9 cellular contexts compared by ENCODE assay signal in genomic region chr12:110581951-110582285, GRCh38. TPM values are rescaled to one million over a fixed set of nuclear protein-coding genes. Genes with fewer than 3 reads are reported as not detected.
A peak's percentile ranks its signal among the peaks of the same experiment; 100 is the strongest.
DNase-seq lines count a peak whose midpoint lies in the region; ATAC-seq, FAIRE-seq and TF ChIP-seq lines count a peak whose summit lies in the region.
"Had no signal": no experiment of that assay in that cellular context is flagged by ENCODE, and none has a peak within 500 bp of the region (broad histone marks: within the 10 kb centered on the region; RNA-seq: fewer than 3 reads in every experiment).

No MANE protein-coding gene starts in this region.

- H4K91ac ChIP-seq in IMR-90 (ENCODE audit: insufficient read depth, low read depth, low read length) (no peak overlapping the region), mesenchymal stem cell (ENCODE audit: low read length) (no peak overlapping the region)

- H3K36me3 ChIP-seq in IMR-90 (ENCODE audit: control insufficient read depth, insufficient read depth, low read length) (no peaks in the 10 kb centered on the region), bronchial epithelial cell (ENCODE audit: control insufficient read depth, insufficient read depth, low read length) (no peaks in the 10 kb centered on the region), mesenchymal stem cell (ENCODE audit: control insufficient read depth in 1 of 2, insufficient read depth in 2 of 2, low read depth in 1 of 2, low read length in 2 of 2) (no peaks in the 10 kb centered on the region)

- H2BK15ac ChIP-seq in IMR-90 (ENCODE audit: low read depth, low read length) (no peak overlapping the region), mesenchymal stem cell (ENCODE audit: low read depth, poor library complexity, severe bottlenecking) (no peak overlapping the region)

- no peak overlapping the region for H3K18ac ChIP-seq in IMR-90 (ENCODE audit: low read depth, low read length)
- H3K18ac ChIP-seq in mesenchymal stem cell (ENCODE audit: low read depth in 1 of 2, low read length in 2 of 2), result peak overlapping the region in 1 of 2 experiments; percentile 1

- TF ChIP-seq CTCF in AG04450 (IDR thresholded peaks at IDR 0.05; ENCODE audit: low read depth, low read length), result no peak
- no peak for TF ChIP-seq CTCF in IMR-90 (conservative IDR thresholded peaks at IDR 0.05; ENCODE audit: low read depth, low read length)
- no peak for TF ChIP-seq CTCF in bronchial epithelial cell (IDR thresholded peaks at IDR 0.05; ENCODE audit: insufficient read depth, low read length, severe bottlenecking)

- H3K14ac ChIP-seq in IMR-90 (replicated peaks; ENCODE audit: low read depth, low read length), result no peak overlapping the region
- no peak overlapping the region for H3K14ac ChIP-seq in mesenchymal stem cell (ENCODE audit: low read length in 2 of 2)

- H4K20me1 ChIP-seq in IMR-90 (ENCODE audit: insufficient read depth, low read length), result peaks cover 42% of the 10 kb centered on the region

- H3K4me2 ChIP-seq in IMR-90 (ENCODE audit: low read depth, low read length) (peak overlapping the region; percentile 95), mesenchymal stem cell (ENCODE audit: low read length, poor library complexity, severe bottlenecking) (peak overlapping the region; percentile 84)

- H2BK120ac ChIP-seq in IMR-90 (ENCODE audit: low read depth, low read length) (no peak overlapping the region), mesenchymal stem cell (ENCODE audit: low read depth, low read length) (no peak overlapping the region)

- peaks cover 12 to 49% of the 10 kb centered on the region in 2 experiments; a peak in 3 of 4 replicates for H3K79me1 ChIP-seq in IMR-90 (ENCODE audit: low read depth in 1 of 2, low read length in 2 of 2)
- H3K79me1 ChIP-seq in mesenchymal stem cell (replicated peaks; ENCODE audit: low read length, poor library complexity, severe bottlenecking), result peaks cover 5% of the 10 kb centered on the region

- H3K4me1 ChIP-seq in IMR-90 (ENCODE audit: control insufficient read depth, insufficient read depth, low read length) (peaks cover 15% of the 10 kb centered on the region), mesenchymal stem cell (ENCODE audit: control insufficient read depth, insufficient read depth, low read depth, low read length) (peaks cover 11% of the 10 kb centered on the region)

- WGBS in IMR-90 (ENCODE audit: extremely low coverage in 2 of 2, insufficient read length in 1 of 2), 2 experiments, result 5% methylated on average over 4 of the region's 9 CpGs; no CpG with 5 or more reads in 1 of the 2 experiments
- WGBS in mesenchymal stem cell, result under 1% methylated on average over 9 of the region's 9 CpGs

- POLR2A ChIA-PET in AG04450 (lab: Yijun Ruan, JAX) (no interaction called here), IMR-90 (lab: Charles Lee; ENCODE audit: unreplicated experiment) (no interaction called here)

- no peak for DNase-seq in AG04450 (ENCODE audit: low read depth, low spot score)
- no peak for DNase-seq in IMR-90
- DNase-seq in bronchial epithelial cell (ENCODE audit: low read depth), result no peak
- DNase-seq in mesenchymal stem cell, result no peak
- DNase-seq in activated effector memory CD4-positive, alpha-beta T cell treated with Interleukin-2 at 50 U/mL for 16 hours, result no peak
- no peak for DNase-seq in UCSD-AML1 (lab: John Stamatoyannopoulos, UW; ENCODE audit: unreplicated experiment)

- H2BK5ac ChIP-seq in IMR-90 (ENCODE audit: low read depth, low read length, poor library complexity, severe bottlenecking) (no peak overlapping the region), mesenchymal stem cell (ENCODE audit: low read depth, low read length, poor library complexity, severe bottlenecking) (no peak overlapping the region)

- H3K56ac ChIP-seq in IMR-90 (ENCODE audit: extremely low read depth, insufficient read depth, low read length), result no peak overlapping the region

- BruUV-seq in IMR-90 (replicated peaks; lab: Mats Ljungman, UMichigan), result no TSS peak

- H3K27ac ChIP-seq in AG04450 (ENCODE audit: low read depth, low read length), result no peak overlapping the region
- no peak overlapping the region; the same call in 1 of the 2 replicates for H3K27ac ChIP-seq in IMR-90 (ENCODE audit: insufficient read depth, low read length)
- H3K27ac ChIP-seq in mesenchymal stem cell (ENCODE audit: low read length, poor library complexity, severe bottlenecking), result no peak overlapping the region

- H3K4me3 ChIP-seq in AG04450 (ENCODE audit: low read depth, low read length) (peak overlapping the region; percentile 93), IMR-90 (ENCODE audit: insufficient read depth, low read depth, low read length) (peak overlapping the region; percentile 85), bronchial epithelial cell (ENCODE audit: low read depth, low read length) (peak overlapping the region; percentile 79), mesenchymal stem cell (ENCODE audit: insufficient read depth in 1 of 2, low read depth in 1 of 2, low read length in 2 of 2) (peak overlapping the region; percentile 83 to 95)

- H3K9ac ChIP-seq in IMR-90 (ENCODE audit: low read depth, low read length), result peak overlapping the region; percentile 77
- H3K9ac ChIP-seq in mesenchymal stem cell (ENCODE audit: low read length), result peak overlapping the region; percentile 92

- CTCF ChIA-PET in AG04450 (lab: Charles Lee), result interaction anchor here (0.6 to 1.0 kb wide), 2 partner anchors 19 to 20 kb away, joined by 4 read pairs; no protein-coding TSS in a partner anchor
- CTCF ChIA-PET in IMR-90 (lab: Yijun Ruan, JAX), result interaction anchor here (0.6 kb wide), 1 partner anchor 33 kb away, joined by 5 read pairs; no protein-coding TSS in a partner anchor

- H3K9me3 ChIP-seq in AG04450 (ENCODE audit: control insufficient read depth, insufficient read depth, low read length), result peaks cover 3% of the 10 kb centered on the region; the same call in 1 of the 2 replicates
- no peaks in the 10 kb centered on the region for H3K9me3 ChIP-seq in IMR-90 (ENCODE audit: control insufficient read depth, insufficient read depth, low read length)
- H3K9me3 ChIP-seq in mesenchymal stem cell (ENCODE audit: control insufficient read depth, low read length), result no peaks in the 10 kb centered on the region

- H2BK20ac ChIP-seq in IMR-90 (ENCODE audit: low read depth, low read length), result no peak overlapping the region

- H2BK12ac ChIP-seq in mesenchymal stem cell (ENCODE audit: low read length in 2 of 2), result peak overlapping the region in 1 of 2 experiments; percentile 8

- TF ChIP-seq POLR2A in IMR-90 (IDR thresholded peaks at IDR 0.05; ENCODE audit: low read depth, low read length), result no peak

- intact Hi-C loops in IMR-90 (cut with micrococcal nuclease), result loop anchor here (5.0 kb wide), 1 partner anchor 35 kb away; no protein-coding TSS in a partner anchor

- dilution Hi-C loops in IMR-90 (cut with HindIII; ENCODE audit: low sequenced_read_pairs, unreplicated experiment), result no loop called here

- peak overlapping the region; percentile 98 for H3K23ac ChIP-seq in IMR-90 (ENCODE audit: low read depth, low read length)
- no peak overlapping the region for H3K23ac ChIP-seq in mesenchymal stem cell (ENCODE audit: low read length in 2 of 2)

- in situ Hi-C loops in IMR-90 (cut with MboI; ENCODE audit: low sequenced_read_pairs), result no loop called here

- no peak overlapping the region for H3K4ac ChIP-seq in IMR-90 (ENCODE audit: low read depth, low read length)
- peak overlapping the region in 1 of 2 experiments; percentile 22 for H3K4ac ChIP-seq in mesenchymal stem cell (ENCODE audit: low read depth in 1 of 2, low read length in 2 of 2)

- ATAC-seq in IMR-90 (ENCODE audit: low read depth) (no peak), GM21825 (IDR thresholded peaks at IDR 0.05; ENCODE audit: unreplicated experiment) (no peak), GM21390 (IDR thresholded peaks at IDR 0.05; ENCODE audit: unreplicated experiment) (no peak)

- H2AK9ac ChIP-seq in IMR-90 (replicated peaks; ENCODE audit: low read depth, low read length, poor library complexity), result peak overlapping the region; percentile 90

- H2AFZ ChIP-seq in IMR-90 (replicated peaks; ENCODE audit: low read length, poor library complexity), result peak overlapping the region; percentile 93
- H2AFZ ChIP-seq in mesenchymal stem cell (ENCODE audit: low read depth, low read length), result no peak overlapping the region

- no peak for FAIRE-seq in bronchial epithelial cell (lab: Jason Lieb, UNC)
- FAIRE-seq: islet of Langerhans had no signal

- H3K27me3 ChIP-seq in AG04450 (ENCODE audit: control insufficient read depth, insufficient read depth, low read length), result no peaks in the 10 kb centered on the region
- H3K27me3 ChIP-seq in IMR-90 (ENCODE audit: control insufficient read depth, insufficient read depth, low read length), result no peaks in the 10 kb centered on the region
- no peaks in the 10 kb centered on the region for H3K27me3 ChIP-seq in bronchial epithelial cell (ENCODE audit: control insufficient read depth, insufficient read depth, low read length)
- no peaks in the 10 kb centered on the region for H3K27me3 ChIP-seq in mesenchymal stem cell (ENCODE audit: control insufficient read depth in 1 of 2, insufficient read depth in 1 of 2, low read length in 2 of 2)

- no peak for TF ChIP-seq RAD21 in IMR-90 (IDR thresholded peaks at IDR 0.05; ENCODE audit: low read length)

- H4K8ac ChIP-seq in IMR-90 (ENCODE audit: low read depth in 2 of 2, low read length in 2 of 2) (no peak overlapping the region), mesenchymal stem cell (ENCODE audit: low read length) (no peak overlapping the region)

- H2AK5ac ChIP-seq in IMR-90 (ENCODE audit: low read depth, low read length) (no peak overlapping the region), mesenchymal stem cell (ENCODE audit: low read length, severe bottlenecking) (no peak overlapping the region)

- H3K9me1 ChIP-seq in IMR-90 (ENCODE audit: insufficient read depth, low read length), result peaks cover 7% of the 10 kb centered on the region

- H4K5ac ChIP-seq in IMR-90 (ENCODE audit: low read depth, low read length), result no peak overlapping the region

TF ChIP-seq in IMR-90, 13 proteins besides CTCF, POLR2A, EP300 and RAD21 (continues in another document):
- TF ChIP-seq CEBPB (IDR thresholded peaks at IDR 0.05; ENCODE audit: low read depth, low read length), result no peak

RNA-seq across cellular contexts. Expression of gene PPTC7, which starts 1.2 kb away (rescaled TPM):
- polyA plus RNA-seq in AG04450 (2011; rRNA removed) (9.3 and 11.4 TPM in 2 replicates), IMR-90 (2012; rRNA removed) (5.9 and 6.8 TPM in 2 replicates)
- polyA minus RNA-seq in AG04450 (2011; rRNA and poly(A)+ RNA removed), result 11.7 and 15.8 TPM in 2 replicates
- total RNA-seq in IMR-90 (2012; rRNA removed) (4.1 and 4.7 TPM in 2 replicates), bronchial epithelial cell (8.7 and 10.8 TPM in 2 replicates)
- polyA plus RNA-seq in IMR-90 (2012; cell fraction: cytosol; rRNA removed), result 1.7 and 1.9 TPM in 2 replicates
- polyA plus RNA-seq in IMR-90 (2012; cell fraction: nucleus; rRNA removed; ENCODE audit: low replicate concordance), result 1.8 and 7.3 TPM in 2 replicates
- 14.0 TPM for polyA plus RNA-seq in mesenchymal stem cell (2013, experiment 1 of 2)
- 14.8 TPM for polyA plus RNA-seq in mesenchymal stem cell (2013, experiment 2 of 2)

RNA-seq across cellular contexts. Expression of gene TCTN1, which starts 32.0 kb away (rescaled TPM):
- polyA plus RNA-seq in AG04450 (2011; rRNA removed) (32.7 and 35.4 TPM in 2 replicates), IMR-90 (2012; rRNA removed) (17.5 and 18.8 TPM in 2 replicates)
- polyA minus RNA-seq in AG04450 (2011; rRNA and poly(A)+ RNA removed), result 14.4 and 19.4 TPM in 2 replicates
- total RNA-seq in IMR-90 (2012; rRNA removed) (11.1 and 11.7 TPM in 2 replicates), bronchial epithelial cell (4.5 and 8.1 TPM in 2 replicates)
- 16.9 and 18.3 TPM in 2 replicates for polyA plus RNA-seq in IMR-90 (2012; cell fraction: cytosol; rRNA removed)
- polyA plus RNA-seq in IMR-90 (2012; cell fraction: nucleus; rRNA removed; ENCODE audit: low replicate concordance), result 37.6 and 52.8 TPM in 2 replicates
- 58.1 TPM for polyA plus RNA-seq in mesenchymal stem cell (2013, experiment 1 of 2)
- 60.5 TPM for polyA plus RNA-seq in mesenchymal stem cell (2013, experiment 2 of 2)
